ENCODE assay signal across 11 cellular contexts in the genomic region with DNA sequence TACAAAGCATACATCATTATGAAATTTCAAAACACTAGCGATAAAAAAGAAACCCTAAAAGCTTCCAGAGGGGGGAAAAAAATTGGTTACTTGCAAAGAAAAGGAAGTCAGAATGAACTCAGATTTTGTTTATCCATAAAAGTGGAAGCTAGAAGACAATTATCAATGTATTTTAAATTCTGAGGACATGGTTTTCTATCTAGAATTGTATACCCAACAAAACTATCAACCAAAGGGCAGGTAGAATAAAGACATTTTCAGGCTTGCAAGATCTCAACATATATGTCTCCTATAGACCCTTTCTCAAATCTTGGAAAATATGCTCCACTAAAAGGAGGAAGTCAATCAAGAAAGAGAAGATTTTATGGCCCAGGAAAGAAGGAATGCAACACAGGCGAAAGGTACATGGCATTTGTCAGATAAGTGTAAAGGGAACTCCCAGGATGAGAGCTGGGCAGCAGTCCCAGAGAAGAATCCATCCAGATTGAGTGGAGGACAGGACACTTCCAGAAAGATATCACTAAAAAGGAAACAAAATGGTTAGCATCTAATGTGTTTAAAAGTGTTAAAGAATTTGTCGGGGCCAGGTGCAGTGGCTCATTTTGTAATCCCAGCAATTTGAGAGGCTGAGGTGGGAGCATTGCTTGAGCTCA.
"Had no signal": no experiment of that assay in that cellular context is flagged by ENCODE, and none has a peak within 500 bp of the region (broad histone marks: within the 10 kb centered on the region; RNA-seq: fewer than 3 reads in every experiment).

No MANE protein-coding gene starts in this region.

- H3K9ac ChIP-seq: GM23248, KMS-11 had no signal

- H3K4me3 ChIP-seq: GM23248, HAP-1 had no signal

- ATAC-seq: HCT116 had no signal

- H3K4me2 ChIP-seq: KMS-11 had no signal

- H3K36me3 ChIP-seq: HAP-1 had no signal

- DNase-seq: GM23248, GOT3, H7, HFFc6, IMR-90, Karpas-422, KBM-7 had no signal

- H3K4me1 ChIP-seq: HAP-1 had no signal

- H3K27ac ChIP-seq: GM23248, HL-60, KMS-11 had no signal

- H2AFZ ChIP-seq: GM23248 had no signal
